Comparison of ENCODE assay signal across 18 cellular contexts in the genomic region with DNA sequence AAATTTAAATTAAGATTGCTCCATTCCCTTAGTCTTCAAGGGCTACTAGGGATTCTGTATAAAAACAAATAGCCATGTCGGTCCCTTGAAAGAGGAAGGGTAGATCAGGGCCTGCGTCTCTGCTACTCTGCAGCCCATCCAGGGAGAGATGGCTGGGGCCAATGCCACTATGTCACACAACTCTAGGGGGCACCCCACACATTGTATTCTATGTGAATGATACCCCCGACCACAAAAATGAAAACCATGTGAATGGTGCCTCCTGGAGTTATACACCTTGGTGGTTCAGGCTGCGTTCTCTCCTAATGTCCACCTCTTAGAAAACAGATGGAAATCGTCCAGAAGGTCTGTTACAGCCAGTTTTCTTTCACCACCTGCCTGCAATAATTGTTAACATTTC. TPM values are rescaled to one million over a fixed set of nuclear protein-coding genes. Genes with fewer than 3 reads are reported as not detected.
DNase-seq lines count a peak whose midpoint lies in the region; TF ChIP-seq lines count a peak whose summit lies in the region.
"Had no signal": no experiment of that assay in that cellular context is flagged by ENCODE, and none has a peak within 500 bp of the region (broad histone marks: within the 10 kb centered on the region; RNA-seq: fewer than 3 reads in every experiment).

No MANE protein-coding gene starts in this region.

- H3K4me1 ChIP-seq in OCI-LY3 (ENCODE audit: low read length) = peaks cover 12% of the 10 kb centered on the region
- H3K4me1 ChIP-seq in endodermal cell (ENCODE audit: control insufficient read depth, insufficient read depth, low read length) = peaks cover under 1% of the 10 kb centered on the region
- H3K4me1 ChIP-seq in osteoblast (ENCODE audit: insufficient read depth, low read length) = no peaks in the 10 kb centered on the region

- no peak overlapping the region for H3K27ac ChIP-seq in OCI-LY3 (ENCODE audit: low read length)
- H3K27ac ChIP-seq in endodermal cell (ENCODE audit: low read depth, low read length) = no peak overlapping the region
- H3K27ac ChIP-seq in osteoblast (ENCODE audit: low read depth, low read length) = no peak overlapping the region
- H3K27ac ChIP-seq: colonic mucosa, foreskin keratinocyte, SJSA1, tibial artery had no signal

- TF ChIP-seq CTCF in GM12873 (IDR thresholded peaks at IDR 0.05; ENCODE audit: insufficient read depth, low read depth, low read length, missing control alignments) = peak; percentile 18
- peak; percentile 25 for TF ChIP-seq CTCF in OCI-LY3 (IDR thresholded peaks at IDR 0.05; ENCODE audit: low read depth, low read length)
- TF ChIP-seq CTCF in endodermal cell (conservative IDR thresholded peaks at IDR 0.05) = peak; percentile 53
- TF ChIP-seq CTCF in osteoblast (IDR thresholded peaks at IDR 0.05; ENCODE audit: extremely low read depth, low read depth, low read length) = no peak

- H3K9ac ChIP-seq in OCI-LY3 (ENCODE audit: low read length) = no peak overlapping the region
- H3K9ac ChIP-seq in endodermal cell (ENCODE audit: extremely low read depth, low read length, poor library complexity, severe bottlenecking) = no peak overlapping the region

- H3K4me3 ChIP-seq in OCI-LY3 (ENCODE audit: low read length) = no peak overlapping the region
- no peak overlapping the region for H3K4me3 ChIP-seq in endodermal cell (ENCODE audit: low read length)
- H3K4me3 ChIP-seq in osteoblast (ENCODE audit: insufficient read depth, low read length) = no peak overlapping the region
- H3K4me3 ChIP-seq: ascending aorta, colonic mucosa, SJSA1, skin epidermis, tibial artery had no signal

- H3K36me3 ChIP-seq in OCI-LY3 (replicated peaks; ENCODE audit: low read depth, low read length) = peaks cover 5% of the 10 kb centered on the region
- no peaks in the 10 kb centered on the region for H3K36me3 ChIP-seq in endodermal cell (ENCODE audit: control insufficient read depth, insufficient read depth, low read length)
- H3K36me3 ChIP-seq in osteoblast (ENCODE audit: insufficient read depth, low read length) = no peaks in the 10 kb centered on the region
- H3K36me3 ChIP-seq: ascending aorta, colonic mucosa, SJSA1, tibial artery had no signal

- H3K27me3 Mint-ChIP-seq in endodermal cell (ENCODE audit: insufficient read depth) = peaks cover 4% of the 10 kb centered on the region
- H3K27me3 Mint-ChIP-seq in activated CD4-positive, alpha-beta memory T cell treated with anti-CD3 and anti-CD28 coated beads, Interleukin-2, amount 10 ng/mL, durations not matched to agents 7 days and 5 days = no peaks in the 10 kb centered on the region
- H3K27me3 Mint-ChIP-seq: activated CD4-positive, alpha-beta T cell treated with anti-CD3 and anti-CD28 coated beads for 36 hours had no signal

- H3K27ac Mint-ChIP-seq in endodermal cell = no peak overlapping the region
- no peak overlapping the region for H3K27ac Mint-ChIP-seq in activated CD4-positive, alpha-beta memory T cell treated with anti-CD3 and anti-CD28 coated beads, Interleukin-2, amount 10 ng/mL, durations not matched to agents 7 days and 5 days
- H3K27ac Mint-ChIP-seq: activated CD4-positive, alpha-beta T cell treated with anti-CD3 and anti-CD28 coated beads for 36 hours; T-helper 2 cell treated with Interferon-gamma antibody and Interleukin-4, amounts not matched to agents 5 μg/mL and 100 μg/mL, for 36 hours had no signal

- H3K9me3 Mint-ChIP-seq in endodermal cell = no peaks in the 10 kb centered on the region
- no peaks in the 10 kb centered on the region for H3K9me3 Mint-ChIP-seq in activated CD4-positive, alpha-beta memory T cell treated with anti-CD3 and anti-CD28 coated beads, Interleukin-2, amount 10 ng/mL, durations not matched to agents 7 days and 5 days
- H3K9me3 Mint-ChIP-seq: T-helper 2 cell treated with Interferon-gamma antibody and Interleukin-4, amounts not matched to agents 5 μg/mL and 100 μg/mL, for 36 hours had no signal

- no peaks in the 10 kb centered on the region for H3K9me3 ChIP-seq in OCI-LY3 (ENCODE audit: insufficient read depth, low read length)
- H3K9me3 ChIP-seq in endodermal cell (ENCODE audit: control insufficient read depth, low read length) = no peaks in the 10 kb centered on the region
- no peaks in the 10 kb centered on the region for H3K9me3 ChIP-seq in osteoblast (ENCODE audit: low read depth, low read length)
- H3K9me3 ChIP-seq: ascending aorta, colonic mucosa, SJSA1, tibial artery had no signal

- H3K27me3 ChIP-seq in OCI-LY3 (ENCODE audit: low read depth, low read length) (no peaks in the 10 kb centered on the region), endodermal cell (ENCODE audit: control insufficient read depth, insufficient read depth, low read length, poor library complexity, severe bottlenecking) (no peaks in the 10 kb centered on the region), osteoblast (ENCODE audit: insufficient read depth, low read length) (peaks cover 53% of the 10 kb centered on the region)
- H3K27me3 ChIP-seq: ascending aorta, colonic mucosa, foreskin keratinocyte, tibial artery had no signal

- peaks cover 4% of the 10 kb centered on the region for H3K79me2 ChIP-seq in OCI-LY3 (ENCODE audit: low read length)
- H3K79me2 ChIP-seq in osteoblast (ENCODE audit: insufficient read depth, low read length) = no peaks in the 10 kb centered on the region

- no peak for DNase-seq in endodermal cell
- DNase-seq in superior temporal gyrus (ENCODE audit: extremely low spot score) = peak; percentile 43
- DNase-seq in osteoblast (ENCODE audit: insufficient read length, low spot score, missing footprints) = no peak
- no peak for DNase-seq in activated CD4-positive, alpha-beta memory T cell treated with anti-CD3 and anti-CD28 coated beads, Interleukin-2, amount 10 ng/mL, durations not matched to agents 7 days and 5 days
- DNase-seq in CD1c-positive myeloid dendritic cell (ENCODE audit: extremely low spot score) = no peak
- DNase-seq: activated CD4-positive, alpha-beta T cell treated with anti-CD3 and anti-CD28 coated beads for 36 hours; activated CD8-positive, alpha-beta memory T cell treated with anti-CD3 and anti-CD28 coated beads, Interleukin-2, amount 50 U/mL, for 4 hours; colonic mucosa; DMS153; foreskin keratinocyte; NCI-H146; tibial artery had no signal

- H3K4me2 ChIP-seq in OCI-LY3 (ENCODE audit: low read length) = no peak overlapping the region
- H3K4me2 ChIP-seq in osteoblast (ENCODE audit: insufficient read depth, low read length) = no peak overlapping the region

- 76 to 85% methylated on average over 3 to 5 of the region's 5 CpGs for WGBS in endodermal cell (ENCODE audit: insufficient coverage in 1 of 2, insufficient read length in 1 of 2), 2 experiments

- CTCF ChIA-PET in activated CD4-positive, alpha-beta memory T cell treated with anti-CD3 and anti-CD28 coated beads, Interleukin-2, amount 10 ng/mL, durations not matched to agents 7 days and 5 days (lab: Charles Lee) = interaction anchor here (2.2 kb wide), 1 partner anchor 17 kb away, joined by 7 read pairs; no protein-coding TSS in a partner anchor

- H3K4me1 Mint-ChIP-seq in endodermal cell = peaks cover 34% of the 10 kb centered on the region
- H3K4me1 Mint-ChIP-seq in activated CD4-positive, alpha-beta memory T cell treated with anti-CD3 and anti-CD28 coated beads, Interleukin-2, amount 10 ng/mL, durations not matched to agents 7 days and 5 days = peaks cover 20% of the 10 kb centered on the region

- peaks cover 3% of the 10 kb centered on the region for H3K36me3 Mint-ChIP-seq in endodermal cell (ENCODE audit: low read depth)
- H3K36me3 Mint-ChIP-seq in activated CD4-positive, alpha-beta memory T cell treated with anti-CD3 and anti-CD28 coated beads, Interleukin-2, amount 10 ng/mL, durations not matched to agents 7 days and 5 days (ENCODE audit: low read depth) = no peaks in the 10 kb centered on the region

- H4K20me1 ChIP-seq in OCI-LY3 (ENCODE audit: insufficient read depth, low read length) = peaks cover 24% of the 10 kb centered on the region
- H4K20me1 ChIP-seq in osteoblast (ENCODE audit: insufficient read depth, low read length) = no peaks in the 10 kb centered on the region

- no peak overlapping the region for H3K4me3 Mint-ChIP-seq in endodermal cell
- no peak overlapping the region for H3K4me3 Mint-ChIP-seq in activated CD4-positive, alpha-beta memory T cell treated with anti-CD3 and anti-CD28 coated beads, Interleukin-2, amount 10 ng/mL, durations not matched to agents 7 days and 5 days
- H3K4me3 Mint-ChIP-seq: activated CD4-positive, alpha-beta T cell treated with anti-CD3 and anti-CD28 coated beads for 36 hours; T-helper 2 cell treated with Interferon-gamma antibody and Interleukin-4, amounts not matched to agents 5 μg/mL and 100 μg/mL, for 36 hours had no signal

- H2AFZ ChIP-seq in OCI-LY3 (ENCODE audit: low read depth, low read length) (no peak overlapping the region), osteoblast (ENCODE audit: low read length) (no peak overlapping the region)

- POLR2A ChIA-PET in activated CD4-positive, alpha-beta memory T cell treated with anti-CD3 and anti-CD28 coated beads, Interleukin-2, amount 10 ng/mL, durations not matched to agents 7 days and 5 days (lab: Charles Lee) = no interaction called here

RNA-seq across cellular contexts. Expression of a gene that starts 18.0 kb away (rescaled TPM):
- total RNA-seq in endodermal cell (10 to 100 TPM; 21.3 to 23.9 TPM), osteoblast (0.36 and 2.1 TPM in 2 replicates)
- polyA plus RNA-seq in endodermal cell (2013, experiment 1 of 2) = 34.1 TPM
- 30.8 TPM for polyA plus RNA-seq in endodermal cell (2013, experiment 2 of 2)
- total RNA-seq in activated CD4-positive, alpha-beta memory T cell treated with anti-CD3 and anti-CD28 coated beads, Interleukin-2, amount 10 ng/mL, durations not matched to agents 7 days and 5 days = 10 to 100 TPM; 31.0 to 32.0 TPM

RNA-seq across cellular contexts. Expression of a gene that starts 39.6 kb away (rescaled TPM):
- 100 to 1,000 TPM in 1 of 2 donors, 10 to 100 TPM in 1; 65.5 to 161 TPM for total RNA-seq in endodermal cell
- polyA plus RNA-seq in endodermal cell (2013, experiment 1 of 2) = 21.0 TPM
- polyA plus RNA-seq in endodermal cell (2013, experiment 2 of 2) = 23.6 TPM
- total RNA-seq in osteoblast = 40.2 and 47.7 TPM in 2 replicates
- total RNA-seq in activated CD4-positive, alpha-beta memory T cell treated with anti-CD3 and anti-CD28 coated beads, Interleukin-2, amount 10 ng/mL, durations not matched to agents 7 days and 5 days = 10 to 100 TPM; 85.1 to 95.4 TPM
